1 cellular context compared by ENCODE assay signal in genomic region chr4:98469776-98470175, GRCh38.
TF ChIP-seq lines count a peak whose summit lies in the region.

No MANE protein-coding gene starts in this region.

TF ChIP-seq in K562, 482 proteins besides CTCF, POLR2A, EP300 and RAD21 (continued from another document):
- no peak for TF ChIP-seq KAT7 (CRISPR knock-in tag; IDR thresholded peaks at IDR 0.05; ENCODE audit: borderline replicate concordance)
- TF ChIP-seq MAZ (CRISPR knock-in tag; conservative IDR thresholded peaks at IDR 0.05 in 1 of 2, IDR thresholded peaks at IDR 0.05 in 1 of 2) = no peak
- TF ChIP-seq PCBP1 (IDR thresholded peaks at IDR 0.05; ENCODE audit: low read depth, low read length, poor library complexity, severe bottlenecking) = no peak
- no peak for TF ChIP-seq ATF1 (CRISPR knock-in tag; IDR thresholded peaks at IDR 0.05)
- no peak for TF ChIP-seq ATF1 (tag; IDR thresholded peaks at IDR 0.05)
- no peak for TF ChIP-seq RBM25 (IDR thresholded peaks at IDR 0.05; ENCODE audit: low read depth, low read length, severe bottlenecking)
- TF ChIP-seq NR0B1 (IDR thresholded peaks at IDR 0.05; ENCODE audit: partially characterized antibody) = no peak
